Comparison of ENCODE assay signal across 1 cellular context in the genomic region with DNA sequence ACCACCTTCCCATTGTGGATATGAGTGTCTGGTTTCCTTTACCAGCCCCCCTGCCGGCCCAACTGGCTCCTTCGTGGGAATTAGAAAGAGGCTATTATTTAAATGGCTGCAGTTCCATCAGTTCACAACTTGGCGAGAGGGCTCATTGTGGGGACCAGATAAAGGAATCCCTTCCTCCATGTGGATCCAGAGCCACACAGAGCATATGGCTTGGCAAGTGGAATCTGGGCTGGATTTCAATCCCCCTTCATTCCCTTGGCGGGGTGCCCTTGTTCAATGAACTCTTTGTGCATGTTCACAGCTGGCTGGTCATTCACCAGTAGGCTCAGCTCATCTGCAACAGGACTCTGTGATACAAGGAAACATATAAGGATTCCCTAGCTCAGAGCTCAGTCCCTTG.
TF ChIP-seq lines count a peak whose summit lies in the region.

No MANE protein-coding gene starts in this region.

TF ChIP-seq in HepG2, 621 proteins besides CTCF, POLR2A, EP300 and RAD21 (continued from another document):
- TF ChIP-seq, protein P1, sequence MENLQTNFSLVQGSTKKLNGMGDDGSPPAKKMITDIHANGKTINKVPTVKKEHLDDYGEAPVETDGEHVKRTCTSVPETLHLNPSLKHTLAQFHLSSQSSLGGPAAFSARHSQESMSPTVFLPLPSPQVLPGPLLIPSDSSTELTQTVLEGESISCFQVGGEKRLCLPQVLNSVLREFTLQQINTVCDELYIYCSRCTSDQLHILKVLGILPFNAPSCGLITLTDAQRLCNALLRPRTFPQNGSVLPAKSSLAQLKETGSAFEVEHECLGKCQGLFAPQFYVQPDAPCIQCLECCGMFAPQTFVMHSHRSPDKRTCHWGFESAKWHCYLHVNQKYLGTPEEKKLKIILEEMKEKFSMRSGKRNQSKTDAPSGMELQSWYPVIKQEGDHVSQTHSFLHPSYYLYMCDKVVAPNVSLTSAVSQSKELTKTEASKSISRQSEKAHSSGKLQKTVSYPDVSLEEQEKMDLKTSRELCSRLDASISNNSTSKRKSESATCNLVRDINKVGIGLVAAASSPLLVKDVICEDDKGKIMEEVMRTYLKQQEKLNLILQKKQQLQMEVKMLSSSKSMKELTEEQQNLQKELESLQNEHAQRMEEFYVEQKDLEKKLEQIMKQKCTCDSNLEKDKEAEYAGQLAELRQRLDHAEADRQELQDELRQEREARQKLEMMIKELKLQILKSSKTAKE (CRISPR knock-in tag; IDR thresholded peaks at IDR 0.05; ENCODE audit: borderline replicate concordance), result no peak
- TF ChIP-seq ZNF572 (CRISPR knock-in tag; IDR thresholded peaks at IDR 0.05) (no peak), ZNF672 (CRISPR knock-in tag; IDR thresholded peaks at IDR 0.05) (no peak), KLF13 (CRISPR knock-in tag; IDR thresholded peaks at IDR 0.05) (no peak), KDM1A (CRISPR knock-in tag; IDR thresholded peaks at IDR 0.05) (no peak)
- TF ChIP-seq, protein P2, sequence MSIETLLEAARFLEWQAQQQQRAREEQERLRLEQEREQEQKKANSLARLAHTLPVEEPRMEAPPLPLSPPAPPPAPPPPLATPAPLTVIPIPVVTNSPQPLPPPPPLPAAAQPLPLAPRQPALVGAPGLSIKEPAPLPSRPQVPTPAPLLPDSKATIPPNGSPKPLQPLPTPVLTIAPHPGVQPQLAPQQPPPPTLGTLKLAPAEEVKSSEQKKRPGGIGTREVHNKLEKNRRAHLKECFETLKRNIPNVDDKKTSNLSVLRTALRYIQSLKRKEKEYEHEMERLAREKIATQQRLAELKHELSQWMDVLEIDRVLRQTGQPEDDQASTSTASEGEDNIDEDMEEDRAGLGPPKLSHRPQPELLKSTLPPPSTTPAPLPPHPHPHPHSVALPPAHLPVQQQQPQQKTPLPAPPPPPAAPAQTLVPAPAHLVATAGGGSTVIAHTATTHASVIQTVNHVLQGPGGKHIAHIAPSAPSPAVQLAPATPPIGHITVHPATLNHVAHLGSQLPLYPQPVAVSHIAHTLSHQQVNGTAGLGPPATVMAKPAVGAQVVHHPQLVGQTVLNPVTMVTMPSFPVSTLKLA (IDR thresholded peaks at IDR 0.05), result no peak
